In the genomic region with DNA sequence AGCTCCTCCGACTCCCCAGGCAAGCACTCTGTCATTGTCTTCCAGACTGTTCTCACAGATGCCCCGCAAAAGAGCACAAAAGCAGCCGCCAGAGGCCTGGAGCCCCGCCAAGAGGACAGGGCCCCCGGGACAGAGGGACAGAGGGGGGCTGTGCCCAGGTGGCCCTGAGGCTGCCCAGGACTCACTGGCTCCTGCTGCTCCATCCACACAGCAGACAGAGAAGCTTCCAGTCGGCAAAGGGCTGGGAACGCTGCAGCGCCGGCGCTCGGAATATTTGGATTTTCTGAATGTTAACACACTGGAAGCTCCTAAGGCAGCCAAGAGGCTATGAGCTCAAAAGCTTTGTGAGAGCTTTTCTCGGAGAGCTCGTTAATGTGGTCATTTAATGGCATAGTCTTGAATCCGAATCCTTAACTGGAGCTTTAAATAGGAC, we compare ENCODE assay signal across 15 cellular contexts.
A peak's percentile ranks its signal among the peaks of the same experiment; 100 is the strongest.
DNase-seq lines count a peak whose midpoint lies in the region; ATAC-seq and TF ChIP-seq lines count a peak whose summit lies in the region.
"Had no signal": no experiment of that assay in that cellular context is flagged by ENCODE, and none has a peak within 500 bp of the region (broad histone marks: within the 10 kb centered on the region; RNA-seq: fewer than 3 reads in every experiment).

No MANE protein-coding gene starts in this region.

- H3K4me1 Mint-ChIP-seq in brain (peaks cover 60% of the 10 kb centered on the region), glutamatergic neuron (ENCODE audit: low read depth, unreplicated experiment) (peaks cover 3% of the 10 kb centered on the region)
- no peaks in the 10 kb centered on the region for H3K4me1 Mint-ChIP-seq in activated CD8-positive, alpha-beta memory T cell treated with anti-CD3 and anti-CD28 coated beads, Interleukin-2, amount 10 ng/mL, durations not matched to agents 7 days and 5 days

- H3K27ac ChIP-seq in IMR-90 (ENCODE audit: insufficient read depth, low read length), result no peak overlapping the region
- peak overlapping the region; percentile 73 to 93 (median 86) for H3K27ac ChIP-seq in gastrocnemius medialis
- H3K27ac ChIP-seq: breast epithelium, neutrophil had no signal

- H3K79me1 ChIP-seq in IMR-90 (ENCODE audit: low read depth in 1 of 2, low read length in 2 of 2), result no peaks in the 10 kb centered on the region

- H3K36me3 ChIP-seq in IMR-90 (ENCODE audit: control insufficient read depth, insufficient read depth, low read length), result no peaks in the 10 kb centered on the region
- H3K36me3 ChIP-seq in gastrocnemius medialis, result no peaks in the 10 kb centered on the region
- H3K36me3 ChIP-seq: breast epithelium, neutrophil had no signal

- no CpG with 5 or more reads among the region's 14 CpGs for WGBS in IMR-90 (ENCODE audit: extremely low coverage in 2 of 2, insufficient read length in 1 of 2), 2 experiments

- H3K9me1 ChIP-seq in IMR-90 (ENCODE audit: insufficient read depth, low read length), result no peaks in the 10 kb centered on the region

- H3K9me3 Mint-ChIP-seq in brain (peaks cover 0 to 4% (median 0%) of the 10 kb centered on the region in 5 experiments), glutamatergic neuron (ENCODE audit: unreplicated experiment) (no peaks in the 10 kb centered on the region)
- H3K9me3 Mint-ChIP-seq in activated CD8-positive, alpha-beta memory T cell treated with anti-CD3 and anti-CD28 coated beads, Interleukin-2, amount 10 ng/mL, durations not matched to agents 7 days and 5 days (ENCODE audit: low read depth), result no peaks in the 10 kb centered on the region
- H3K9me3 Mint-ChIP-seq: stimulated activated naive CD8-positive, alpha-beta T cell treated with anti-CD3 and anti-CD28 coated beads, Interleukin-15, Interleukin-2, amounts not matched to agents 100 ng/mL and 50 ng/mL, for 24 hours had no signal

- no peaks in the 10 kb centered on the region for H3K36me3 Mint-ChIP-seq in brain
- H3K36me3 Mint-ChIP-seq in glutamatergic neuron (ENCODE audit: unreplicated experiment), result no peaks in the 10 kb centered on the region
- H3K36me3 Mint-ChIP-seq in activated CD8-positive, alpha-beta memory T cell treated with anti-CD3 and anti-CD28 coated beads, Interleukin-2, amount 10 ng/mL, durations not matched to agents 7 days and 5 days, result no peaks in the 10 kb centered on the region

- H3K14ac ChIP-seq in IMR-90 (replicated peaks; ENCODE audit: low read depth, low read length), result no peak overlapping the region

- H3K4me3 ChIP-seq in IMR-90 (ENCODE audit: insufficient read depth, low read depth, low read length) (no peak overlapping the region), gastrocnemius medialis (peak overlapping the region; percentile 38 to 45 (median 44))
- H3K4me3 ChIP-seq: breast epithelium had no signal

- H2BK5ac ChIP-seq in IMR-90 (ENCODE audit: low read depth, low read length, poor library complexity, severe bottlenecking), result no peak overlapping the region

- no peak overlapping the region for H2AK9ac ChIP-seq in IMR-90 (replicated peaks; ENCODE audit: low read depth, low read length, poor library complexity)

- dilution Hi-C loops in IMR-90 (cut with HindIII; ENCODE audit: low sequenced_read_pairs, unreplicated experiment), result no loop called here

- H4K20me1 ChIP-seq in IMR-90 (ENCODE audit: insufficient read depth, low read length), result no peaks in the 10 kb centered on the region

- no peak overlapping the region for H3K56ac ChIP-seq in IMR-90 (ENCODE audit: extremely low read depth, insufficient read depth, low read length)

- DNase-seq in IMR-90 (no peak), hypothalamus (lab: John Stamatoyannopoulos, UW) (peak in 40 of 51 donors; percentile 13 to 87 (median 66)), gastrocnemius medialis (no peak), glutamatergic neuron (no peak), NCI-H1105 treated with DMSO at 0.1 percent for 48 hours (lab: John Stamatoyannopoulos, UW) (no peak)
- DNase-seq in activated CD8-positive, alpha-beta memory T cell treated with anti-CD3 and anti-CD28 coated beads, Interleukin-2, amount 10 ng/mL, durations not matched to agents 7 days and 5 days, result no peak
- DNase-seq in stimulated activated CD4-positive, alpha-beta T cell treated with anti-CD3 and anti-CD28 coated beads, Interleukin-4, amount 100 ng/mL, for 1 hour, result no peak
- DNase-seq: GF-D8, H7, mammary epithelial cell, NCI-H1930 had no signal

- no peak overlapping the region for H3K18ac ChIP-seq in IMR-90 (ENCODE audit: low read depth, low read length)

- H3K27me3 Mint-ChIP-seq in brain, result peaks cover 4% of the 10 kb centered on the region
- no peaks in the 10 kb centered on the region for H3K27me3 Mint-ChIP-seq in glutamatergic neuron (ENCODE audit: unreplicated experiment)
- H3K27me3 Mint-ChIP-seq in activated CD8-positive, alpha-beta memory T cell treated with anti-CD3 and anti-CD28 coated beads, Interleukin-2, amount 10 ng/mL, durations not matched to agents 7 days and 5 days, result no peaks in the 10 kb centered on the region
- H3K27me3 Mint-ChIP-seq: stimulated activated naive CD8-positive, alpha-beta T cell treated with anti-CD3 and anti-CD28 coated beads, Interleukin-15, Interleukin-2, amounts not matched to agents 100 ng/mL and 50 ng/mL, for 24 hours had no signal

- POLR2A ChIA-PET in IMR-90 (lab: Charles Lee; ENCODE audit: unreplicated experiment), result no interaction called here

- H3K4me3 Mint-ChIP-seq in brain, result peak overlapping the region in 4 of 5 experiments; percentile 44 to 75 (median 58)
- no peak overlapping the region for H3K4me3 Mint-ChIP-seq in glutamatergic neuron (ENCODE audit: unreplicated experiment)
- no peak overlapping the region for H3K4me3 Mint-ChIP-seq in activated CD8-positive, alpha-beta memory T cell treated with anti-CD3 and anti-CD28 coated beads, Interleukin-2, amount 10 ng/mL, durations not matched to agents 7 days and 5 days
- H3K4me3 Mint-ChIP-seq: stimulated activated naive CD8-positive, alpha-beta T cell treated with anti-CD3 and anti-CD28 coated beads, Interleukin-15, Interleukin-2, amounts not matched to agents 100 ng/mL and 50 ng/mL, for 24 hours had no signal

- no peak for ATAC-seq in IMR-90 (ENCODE audit: low read depth)
- ATAC-seq in gastrocnemius medialis, result peak; percentile 53 to 65
- ATAC-seq in activated CD8-positive, alpha-beta memory T cell treated with anti-CD3 and anti-CD28 coated beads, Interleukin-2, amount 10 ng/mL, durations not matched to agents 7 days and 5 days, result no peak

- H2BK120ac ChIP-seq in IMR-90 (ENCODE audit: low read depth, low read length), result no peak overlapping the region

- H3K9me3 ChIP-seq in IMR-90 (ENCODE audit: control insufficient read depth, insufficient read depth, low read length), result peaks cover 2% of the 10 kb centered on the region; the same call in 1 of the 2 replicates
- H3K9me3 ChIP-seq in gastrocnemius medialis, result no peaks in the 10 kb centered on the region
- H3K9me3 ChIP-seq: breast epithelium, neutrophil had no signal

- no peak overlapping the region for H3K23ac ChIP-seq in IMR-90 (ENCODE audit: low read depth, low read length)

- intact Hi-C loops in IMR-90 (cut with micrococcal nuclease) (no loop called here), gastrocnemius medialis (cut with DNase I; ENCODE audit: low total_unique reads) (loop anchor here (2.0 to 5.0 kb wide), 5 partner anchors 56 to 611 kb away; no protein-coding TSS in a partner anchor)

- TF ChIP-seq CTCF in IMR-90 (conservative IDR thresholded peaks at IDR 0.05; ENCODE audit: low read depth, low read length) (no peak), brain (conservative IDR thresholded peaks at IDR 0.05) (no peak), gastrocnemius medialis (IDR thresholded peaks at IDR 0.05 in 4 of 5, conservative IDR thresholded peaks at IDR 0.05 in 1 of 5) (no peak), glutamatergic neuron (IDR thresholded peaks at IDR 0.05; ENCODE audit: partially characterized antibody, unreplicated experiment) (no peak)

- no peak overlapping the region for H3K4me2 ChIP-seq in IMR-90 (ENCODE audit: low read depth, low read length)

- H4K8ac ChIP-seq in IMR-90 (ENCODE audit: low read depth in 2 of 2, low read length in 2 of 2), result no peak overlapping the region

- H3K9ac ChIP-seq in IMR-90 (ENCODE audit: low read depth, low read length), result no peak overlapping the region

- BruUV-seq in IMR-90 (replicated peaks; lab: Mats Ljungman, UMichigan), result no TSS peak

- in situ Hi-C loops in IMR-90 (cut with MboI; ENCODE audit: low sequenced_read_pairs), result no loop called here
- in situ Hi-C loops in gastrocnemius medialis (cut with MboI; ENCODE audit: low sequenced_read_pairs in 4 of 4), result loop anchor here in 1 of 4 donors (5.0 kb wide), 1 partner anchor 46 kb away; no protein-coding TSS in a partner anchor

- peak overlapping the region; percentile 5 for H2AFZ ChIP-seq in IMR-90 (replicated peaks; ENCODE audit: low read length, poor library complexity)

- TF ChIP-seq POLR2A in IMR-90 (IDR thresholded peaks at IDR 0.05; ENCODE audit: low read depth, low read length), result no peak
- TF ChIP-seq POLR2A in gastrocnemius medialis (IDR thresholded peaks at IDR 0.05), result no peak

- peak overlapping the region; percentile 88 to 97 (median 96) for H3K27ac Mint-ChIP-seq in brain
- no peak overlapping the region for H3K27ac Mint-ChIP-seq in glutamatergic neuron (ENCODE audit: unreplicated experiment)
- no peak overlapping the region for H3K27ac Mint-ChIP-seq in activated CD8-positive, alpha-beta memory T cell treated with anti-CD3 and anti-CD28 coated beads, Interleukin-2, amount 10 ng/mL, durations not matched to agents 7 days and 5 days
- H3K27ac Mint-ChIP-seq: stimulated activated naive CD8-positive, alpha-beta T cell treated with anti-CD3 and anti-CD28 coated beads, Interleukin-15, Interleukin-2, amounts not matched to agents 100 ng/mL and 50 ng/mL, for 24 hours had no signal

- TF ChIP-seq RAD21 in IMR-90 (IDR thresholded peaks at IDR 0.05; ENCODE audit: low read length), result no peak

- H4K5ac ChIP-seq in IMR-90 (ENCODE audit: low read depth, low read length), result no peak overlapping the region

- no peak overlapping the region for H4K91ac ChIP-seq in IMR-90 (ENCODE audit: insufficient read depth, low read depth, low read length)

- H3K4me1 ChIP-seq in IMR-90 (ENCODE audit: control insufficient read depth, insufficient read depth, low read length) (no peaks in the 10 kb centered on the region), gastrocnemius medialis (peaks cover 16 to 31% of the 10 kb centered on the region in 2 donors)
- H3K4me1 ChIP-seq: breast epithelium had no signal

- no peak overlapping the region for H2AK5ac ChIP-seq in IMR-90 (ENCODE audit: low read depth, low read length)

- no peak overlapping the region for H2BK20ac ChIP-seq in IMR-90 (ENCODE audit: low read depth, low read length)

- no peak overlapping the region for H3K4ac ChIP-seq in IMR-90 (ENCODE audit: low read depth, low read length)

- H3K27me3 ChIP-seq in IMR-90 (ENCODE audit: control insufficient read depth, insufficient read depth, low read length), result no peaks in the 10 kb centered on the region
- no peaks in the 10 kb centered on the region for H3K27me3 ChIP-seq in gastrocnemius medialis
- H3K27me3 ChIP-seq: breast epithelium, neutrophil had no signal

- CTCF ChIA-PET in IMR-90 (lab: Yijun Ruan, JAX), result no interaction called here
- CTCF ChIA-PET in activated CD8-positive, alpha-beta memory T cell treated with anti-CD3 and anti-CD28 coated beads, Interleukin-2, amount 10 ng/mL, durations not matched to agents 7 days and 5 days (lab: Charles Lee), result no interaction called here

- no peak overlapping the region for H2BK15ac ChIP-seq in IMR-90 (ENCODE audit: low read depth, low read length)

TF ChIP-seq in IMR-90, 13 proteins besides CTCF, POLR2A, EP300 and RAD21 (continues in another document):
- TF ChIP-seq NFE2L2 (IDR thresholded peaks at IDR 0.05; ENCODE audit: low read depth, low read length), result no peak

Comparison
In these comparisons a context has a peak if more than half of its experiments do, and no peak if none do; other contexts are left out.
1. ATAC-seq: peak in gastrocnemius medialis (2 of 2); none in IMR-90 (single experiment) and activated CD8-positive, alpha-beta memory T cell treated with anti-CD3 and anti-CD28 coated beads, Interleukin-2, amount 10 ng/mL, durations not matched to agents 7 days and 5 days (single experiment).
2. DNase-seq: peak in hypothalamus (40 of 51); none in IMR-90 (single experiment), gastrocnemius medialis (0 of 2), glutamatergic neuron (single experiment), activated CD8-positive, alpha-beta memory T cell treated with anti-CD3 and anti-CD28 coated beads, Interleukin-2, amount 10 ng/mL, durations not matched to agents 7 days and 5 days (single experiment), NCI-H1105 treated with DMSO at 0.1 percent for 48 hours (single experiment) and stimulated activated CD4-positive, alpha-beta T cell treated with anti-CD3 and anti-CD28 coated beads, Interleukin-4, amount 100 ng/mL, for 1 hour (single experiment).
3. H3K27ac Mint-ChIP-seq: peak in brain (5 of 5); none in glutamatergic neuron (single experiment) and activated CD8-positive, alpha-beta memory T cell treated with anti-CD3 and anti-CD28 coated beads, Interleukin-2, amount 10 ng/mL, durations not matched to agents 7 days and 5 days (single experiment).
4. H3K4me3 Mint-ChIP-seq: peak in brain (4 of 5); none in glutamatergic neuron (single experiment) and activated CD8-positive, alpha-beta memory T cell treated with anti-CD3 and anti-CD28 coated beads, Interleukin-2, amount 10 ng/mL, durations not matched to agents 7 days and 5 days (single experiment).